19 cellular contexts compared by ENCODE assay signal in the genomic region with DNA sequence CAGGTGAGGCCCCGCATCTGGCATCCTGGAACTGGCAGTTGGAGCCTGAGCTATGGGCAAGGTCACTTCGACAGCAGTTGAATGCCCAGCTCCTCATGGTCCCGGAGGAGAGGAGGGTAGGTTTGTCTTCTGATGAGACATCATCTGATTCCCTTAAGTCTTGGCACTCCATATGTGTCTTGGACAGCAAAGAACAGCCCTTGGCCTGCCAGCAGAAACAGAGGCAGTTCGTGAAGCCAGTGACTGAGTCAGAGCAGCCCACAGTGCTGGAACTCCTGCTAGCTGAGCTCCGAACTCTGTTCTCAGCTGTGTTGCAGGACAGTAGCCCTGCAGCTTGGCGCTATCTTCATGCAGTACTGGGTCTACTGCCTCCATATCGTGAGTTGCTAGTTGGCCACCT. TPM values are rescaled to one million over a fixed set of nuclear protein-coding genes. Genes with fewer than 3 reads are reported as not detected.
DNase-seq lines count a peak whose midpoint lies in the region; ATAC-seq, FAIRE-seq and TF ChIP-seq lines count a peak whose summit lies in the region.
"Had no signal": no experiment of that assay in that cellular context is flagged by ENCODE, and none has a peak within 500 bp of the region (broad histone marks: within the 10 kb centered on the region; RNA-seq: fewer than 3 reads in every experiment).

No MANE protein-coding gene starts in this region.

- H3K4me1 Mint-ChIP-seq in astrocyte (ENCODE audit: low read depth, unreplicated experiment): no peaks in the 10 kb centered on the region
- H3K4me1 Mint-ChIP-seq in activated CD4-positive, alpha-beta T cell treated with anti-CD3 and anti-CD28 coated beads, Interleukin-2, amount 10 ng/mL, durations not matched to agents 7 days and 5 days: peaks cover 3% of the 10 kb centered on the region
- H3K4me1 Mint-ChIP-seq: mesothelial cell of epicardium had no signal

- H2AFZ ChIP-seq in astrocyte (ENCODE audit: low read depth, low read length): no peak overlapping the region
- no peak overlapping the region for H2AFZ ChIP-seq in trophoblast cell (ENCODE audit: insufficient read depth, low read length, poor library complexity)

- no peak overlapping the region for H3K4me2 ChIP-seq in astrocyte (ENCODE audit: low read length)
- H3K4me2 ChIP-seq in trophoblast cell (ENCODE audit: low read length): no peak overlapping the region
- H3K4me2 ChIP-seq: A549 had no signal

- intact Hi-C loops in Right ventricle myocardium superior (cut with DNase I): no loop called here

- H3K9me3 Mint-ChIP-seq in astrocyte (ENCODE audit: unreplicated experiment): no peaks in the 10 kb centered on the region
- no peaks in the 10 kb centered on the region for H3K9me3 Mint-ChIP-seq in activated CD4-positive, alpha-beta T cell treated with anti-CD3 and anti-CD28 coated beads, Interleukin-2, amount 10 ng/mL, durations not matched to agents 7 days and 5 days
- H3K9me3 Mint-ChIP-seq: activated CD4-positive, alpha-beta memory T cell treated with anti-CD3 and anti-CD28 coated beads, Interleukin-2, amount 10 ng/mL, durations not matched to agents 7 days and 5 days; activated naive CD8-positive, alpha-beta T cell treated with anti-CD3 and anti-CD28 coated beads, Interleukin-2, amount 10 ng/mL, durations not matched to agents 7 days and 5 days; central memory CD8-positive, alpha-beta T cell; mesothelial cell of epicardium had no signal

- ATAC-seq in Right ventricle myocardium superior (ENCODE audit: poor library complexity): peak; percentile 59
- ATAC-seq in esophagus mucosa: no peak
- no peak for ATAC-seq in HG02642 (IDR thresholded peaks at IDR 0.05; ENCODE audit: poor library complexity, unreplicated experiment)

- H3K27me3 Mint-ChIP-seq in astrocyte (ENCODE audit: low read depth, unreplicated experiment): no peaks in the 10 kb centered on the region
- no peaks in the 10 kb centered on the region for H3K27me3 Mint-ChIP-seq in activated CD4-positive, alpha-beta T cell treated with anti-CD3 and anti-CD28 coated beads, Interleukin-2, amount 10 ng/mL, durations not matched to agents 7 days and 5 days
- H3K27me3 Mint-ChIP-seq: activated CD4-positive, alpha-beta memory T cell treated with anti-CD3 and anti-CD28 coated beads, Interleukin-2, amount 10 ng/mL, durations not matched to agents 7 days and 5 days; activated naive CD8-positive, alpha-beta T cell treated with anti-CD3 and anti-CD28 coated beads, Interleukin-2, amount 10 ng/mL, durations not matched to agents 7 days and 5 days; central memory CD8-positive, alpha-beta T cell had no signal

- no peak for TF ChIP-seq CTCF in astrocyte (IDR thresholded peaks at IDR 0.05; ENCODE audit: insufficient read depth, low read depth, low read length)

- H3K4me3 ChIP-seq in astrocyte (ENCODE audit: insufficient read depth, low read depth, low read length) (no peak overlapping the region), trophoblast cell (ENCODE audit: low read depth, low read length) (no peak overlapping the region)
- H3K4me3 ChIP-seq: A549 had no signal

- H3K4ac ChIP-seq in trophoblast cell (ENCODE audit: low read depth, low read length): no peak overlapping the region

- FAIRE-seq in astrocyte (lab: Jason Lieb, UNC): no peak
- FAIRE-seq: A549, endometrium, RCC 7860 had no signal

- no peak overlapping the region for H2AK5ac ChIP-seq in trophoblast cell (ENCODE audit: low read length)

- CTCF ChIA-PET in activated CD4-positive, alpha-beta T cell treated with anti-CD3 and anti-CD28 coated beads, Interleukin-2, amount 10 ng/mL, durations not matched to agents 7 days and 5 days (lab: Charles Lee): interaction anchor here (0.8 to 3.3 kb wide), 4 partner anchors 9 to 16 kb away, joined by 3 to 12 read pairs (median 8); a partner anchor contains a TSS

- peaks cover 3% of the 10 kb centered on the region for H4K20me1 ChIP-seq in astrocyte (ENCODE audit: insufficient read depth, low read length)

- peak; percentile 55 for DNase-seq in AG08395 (ENCODE audit: low spot score)
- peak; percentile 52 for DNase-seq in astrocyte (ENCODE audit: low read depth)
- DNase-seq in Right ventricle myocardium superior: no peak
- DNase-seq in trophoblast cell: no peak
- DNase-seq in effector CD8-positive, alpha-beta T cell (lab: John Stamatoyannopoulos, UW): no peak
- DNase-seq in activated CD4-positive, alpha-beta T cell treated with anti-CD3 and anti-CD28 coated beads, Interleukin-2, amount 10 ng/mL, durations not matched to agents 7 days and 5 days: no peak
- DNase-seq: activated CD4-positive, alpha-beta memory T cell treated with anti-CD3 and anti-CD28 coated beads, Interleukin-2, amount 10 ng/mL, durations not matched to agents 7 days and 5 days; activated naive CD8-positive, alpha-beta T cell treated with anti-CD3 and anti-CD28 coated beads, Interleukin-2, amount 10 ng/mL, durations not matched to agents 7 days and 5 days; islet precursor cell; NCI-H1092 treated with DMSO at 0.1 percent for 48 hours; NCI-H2171 treated with DMSO at 0.1 percent for 48 hours; NCI-H82 had no signal

- H3K36me3 Mint-ChIP-seq in astrocyte (ENCODE audit: low read depth, unreplicated experiment): peaks cover 34% of the 10 kb centered on the region
- peaks cover 19% of the 10 kb centered on the region for H3K36me3 Mint-ChIP-seq in activated CD4-positive, alpha-beta T cell treated with anti-CD3 and anti-CD28 coated beads, Interleukin-2, amount 10 ng/mL, durations not matched to agents 7 days and 5 days (ENCODE audit: low read depth)
- H3K36me3 Mint-ChIP-seq: mesothelial cell of epicardium had no signal

- H4K12ac ChIP-seq in trophoblast cell (ENCODE audit: low read depth, low read length): no peak overlapping the region

- H3K9ac ChIP-seq in astrocyte (ENCODE audit: low read length): no peak overlapping the region
- peak overlapping the region; percentile 25 for H3K9ac ChIP-seq in trophoblast cell (ENCODE audit: low read length)

- H3K9me3 ChIP-seq in astrocyte (ENCODE audit: insufficient read depth, low read depth, low read length) (no peaks in the 10 kb centered on the region), trophoblast cell (ENCODE audit: insufficient read depth, low read depth, low read length) (no peaks in the 10 kb centered on the region)
- H3K9me3 ChIP-seq: A549 had no signal

- H3K27ac ChIP-seq in astrocyte (ENCODE audit: low read depth, low read length) (no peak overlapping the region), trophoblast cell (ENCODE audit: low read depth, low read length) (no peak overlapping the region)
- H3K27ac ChIP-seq: A549 had no signal

- H2BK120ac ChIP-seq in trophoblast cell (ENCODE audit: insufficient read depth, low read length, poor library complexity): no peak overlapping the region

- H3K4me1 ChIP-seq in astrocyte (ENCODE audit: insufficient read depth, low read length) (peaks cover 11% of the 10 kb centered on the region), trophoblast cell (ENCODE audit: control insufficient read depth in 1 of 2, insufficient read depth in 2 of 2, low read length in 2 of 2) (no peaks in the 10 kb centered on the region)
- H3K4me1 ChIP-seq: A549 had no signal

- H2BK12ac ChIP-seq in trophoblast cell (ENCODE audit: low read length): no peak overlapping the region

- H2BK5ac ChIP-seq in trophoblast cell (ENCODE audit: low read depth, low read length, poor library complexity): no peak overlapping the region

- no peak overlapping the region for H3K27ac Mint-ChIP-seq in astrocyte (ENCODE audit: unreplicated experiment)
- no peak overlapping the region for H3K27ac Mint-ChIP-seq in activated CD4-positive, alpha-beta T cell treated with anti-CD3 and anti-CD28 coated beads, Interleukin-2, amount 10 ng/mL, durations not matched to agents 7 days and 5 days
- H3K27ac Mint-ChIP-seq: activated CD4-positive, alpha-beta memory T cell treated with anti-CD3 and anti-CD28 coated beads, Interleukin-2, amount 10 ng/mL, durations not matched to agents 7 days and 5 days; activated naive CD8-positive, alpha-beta T cell treated with anti-CD3 and anti-CD28 coated beads, Interleukin-2, amount 10 ng/mL, durations not matched to agents 7 days and 5 days; mesothelial cell of epicardium had no signal

- no peaks in the 10 kb centered on the region for H3K79me2 ChIP-seq in astrocyte (ENCODE audit: insufficient read depth, low read length)
- H3K79me2 ChIP-seq in trophoblast cell (ENCODE audit: control insufficient read depth, insufficient read depth, low read length, poor library complexity): no peaks in the 10 kb centered on the region

- peaks cover 4% of the 10 kb centered on the region for H3K36me3 ChIP-seq in astrocyte (ENCODE audit: insufficient read depth, low read length)
- H3K36me3 ChIP-seq in trophoblast cell (ENCODE audit: control insufficient read depth in 1 of 2, insufficient read depth in 2 of 2, low read length in 2 of 2): peaks cover 17 to 23% of the 10 kb centered on the region in 2 experiments

- H3K14ac ChIP-seq in trophoblast cell (ENCODE audit: low read length): no peak overlapping the region

- no CpG with 5 or more reads among the region's 7 CpGs for WGBS in trophoblast cell (ENCODE audit: extremely low coverage, insufficient coverage, insufficient read length)

- H3K23ac ChIP-seq in trophoblast cell (ENCODE audit: low read length): no peak overlapping the region

- H3K27me3 ChIP-seq in astrocyte (ENCODE audit: insufficient read depth, low read length) (no peaks in the 10 kb centered on the region), trophoblast cell (ENCODE audit: insufficient read depth, low read length) (no peaks in the 10 kb centered on the region)

- POLR2A ChIA-PET in activated CD4-positive, alpha-beta T cell treated with anti-CD3 and anti-CD28 coated beads, Interleukin-2, amount 10 ng/mL, durations not matched to agents 7 days and 5 days (lab: Charles Lee): no interaction called here

- H4K8ac ChIP-seq in trophoblast cell (ENCODE audit: low read depth, low read length): no peak overlapping the region

- no peak overlapping the region for H3K18ac ChIP-seq in trophoblast cell (ENCODE audit: low read length)

- no peak overlapping the region for H4K91ac ChIP-seq in trophoblast cell (ENCODE audit: low read depth, low read length)

- H3K79me1 ChIP-seq in trophoblast cell (ENCODE audit: low read length): no peaks in the 10 kb centered on the region

- H3K4me3 Mint-ChIP-seq in astrocyte (ENCODE audit: unreplicated experiment): no peak overlapping the region
- no peak overlapping the region for H3K4me3 Mint-ChIP-seq in activated CD4-positive, alpha-beta T cell treated with anti-CD3 and anti-CD28 coated beads, Interleukin-2, amount 10 ng/mL, durations not matched to agents 7 days and 5 days
- H3K4me3 Mint-ChIP-seq: activated CD4-positive, alpha-beta memory T cell treated with anti-CD3 and anti-CD28 coated beads, Interleukin-2, amount 10 ng/mL, durations not matched to agents 7 days and 5 days; activated naive CD8-positive, alpha-beta T cell treated with anti-CD3 and anti-CD28 coated beads, Interleukin-2, amount 10 ng/mL, durations not matched to agents 7 days and 5 days; central memory CD8-positive, alpha-beta T cell; mesothelial cell of epicardium had no signal

RNA-seq across cellular contexts. Expression of a gene that starts 1.0 kb away (rescaled TPM):
- total RNA-seq in astrocyte (8.2 and 8.3 TPM in 2 replicates), Right ventricle myocardium superior (4.2 TPM), esophagus mucosa (4.9 TPM)
- 2.9 and 3.1 TPM in 2 replicates for polyA plus RNA-seq in trophoblast cell (2013)
- 10 to 100 TPM; 15.8 to 18.0 TPM for total RNA-seq in activated CD4-positive, alpha-beta T cell treated with anti-CD3 and anti-CD28 coated beads, Interleukin-2, amount 10 ng/mL, durations not matched to agents 7 days and 5 days

RNA-seq across cellular contexts. Expression of a gene that starts 16.8 kb away (rescaled TPM):
- 35.2 and 38.2 TPM in 2 replicates for total RNA-seq in astrocyte
- 14.1 TPM for total RNA-seq in Right ventricle myocardium superior
- polyA plus RNA-seq in trophoblast cell (2013): 36.3 and 36.7 TPM in 2 replicates
- 24.8 TPM for total RNA-seq in esophagus mucosa
- total RNA-seq in activated CD4-positive, alpha-beta T cell treated with anti-CD3 and anti-CD28 coated beads, Interleukin-2, amount 10 ng/mL, durations not matched to agents 7 days and 5 days: 10 to 100 TPM; 25.6 to 27.0 TPM

RNA-seq across cellular contexts. Expression of a gene that starts 17.0 kb away (rescaled TPM):
- total RNA-seq in astrocyte (66.3 and 71.8 TPM in 2 replicates), Right ventricle myocardium superior (13.9 TPM), esophagus mucosa (36.3 TPM)
- 51.2 and 54.9 TPM in 2 replicates for polyA plus RNA-seq in trophoblast cell (2013)
- 10 to 100 TPM; 39.0 to 40.6 TPM for total RNA-seq in activated CD4-positive, alpha-beta T cell treated with anti-CD3 and anti-CD28 coated beads, Interleukin-2, amount 10 ng/mL, durations not matched to agents 7 days and 5 days

RNA-seq across cellular contexts. Expression of a gene that starts 24.4 kb away (rescaled TPM):
- total RNA-seq in astrocyte (20.8 and 25.4 TPM in 2 replicates), Right ventricle myocardium superior (11.4 TPM), esophagus mucosa (2.7 TPM)
- polyA plus RNA-seq in trophoblast cell (2013): 8.2 and 8.9 TPM in 2 replicates
- 1 to 10 TPM; 6.8 to 8.4 TPM for total RNA-seq in activated CD4-positive, alpha-beta T cell treated with anti-CD3 and anti-CD28 coated beads, Interleukin-2, amount 10 ng/mL, durations not matched to agents 7 days and 5 days

RNA-seq across cellular contexts. Expression of a gene that starts 57.3 kb away (rescaled TPM):
- total RNA-seq in astrocyte: 1.7 and 1.9 TPM in 2 replicates
- total RNA-seq in Right ventricle myocardium superior: 0.35 TPM
- polyA plus RNA-seq in trophoblast cell (2013): 0.93 and 0.94 TPM in 2 replicates
- 0.64 TPM for total RNA-seq in esophagus mucosa
- under 1 TPM in 1 of 2 experiments, not detected in 1; 0.35 TPM for total RNA-seq in activated CD4-positive, alpha-beta T cell treated with anti-CD3 and anti-CD28 coated beads, Interleukin-2, amount 10 ng/mL, durations not matched to agents 7 days and 5 days

Comparison
In these comparisons a context has a peak if more than half of its experiments do, and no peak if none do; other contexts are left out.
1. DNase-seq: peak in AG08395 (single experiment) and astrocyte (single experiment); none in Right ventricle myocardium superior (single experiment), trophoblast cell (0 of 2), effector CD8-positive, alpha-beta T cell (single experiment) and activated CD4-positive, alpha-beta T cell treated with anti-CD3 and anti-CD28 coated beads, Interleukin-2, amount 10 ng/mL, durations not matched to agents 7 days and 5 days (single experiment).